ENCODE assay signal across 8 cellular contexts in genomic region chr6:113306552-113307145, GRCh38.
A peak's percentile ranks its signal among the peaks of the same experiment; 100 is the strongest.
DNase-seq lines count a peak whose midpoint lies in the region; ATAC-seq and TF ChIP-seq lines count a peak whose summit lies in the region.

No MANE protein-coding gene starts in this region.

- no peaks in the 10 kb centered on the region for H3K9me3 ChIP-seq in Loucy (ENCODE audit: insufficient read depth, low read depth, low read length)

- intact Hi-C loops in sciatic nerve (cut with DNase I), result no loop called here

- H3K27me3 ChIP-seq in Loucy (ENCODE audit: insufficient read depth, low read length, poor library complexity, severe bottlenecking), result no peaks in the 10 kb centered on the region

- no peak overlapping the region for H3K9ac ChIP-seq in Loucy (ENCODE audit: low read depth, low read length, poor library complexity, severe bottlenecking)

- H2AFZ ChIP-seq in Loucy (ENCODE audit: low read length), result no peak overlapping the region

- H3K4me2 ChIP-seq in Loucy (ENCODE audit: low read depth, low read length, poor library complexity, severe bottlenecking), result no peak overlapping the region

- no peaks in the 10 kb centered on the region for H3K36me3 ChIP-seq in Loucy (ENCODE audit: insufficient read depth, low read length)

- peak; percentile 10 to 23 for DNase-seq in activated CD4-positive, alpha-beta T cell treated with anti-CD3 and anti-CD28 coated beads for 24 hours (ENCODE audit: low read depth in 2 of 2)
- DNase-seq in activated CD4-positive, alpha-beta T cell treated with anti-CD3 and anti-CD28 coated beads for 1 hour, result no peak
- DNase-seq in HCEC 1CT, result peak; percentile 10
- peak; percentile 71 for DNase-seq in activated CD8-positive, alpha-beta memory T cell treated with anti-CD3 and anti-CD28 coated beads for 24 hours
- peak; percentile 54 for DNase-seq in glomerular visceral epithelial cell (ENCODE audit: extremely low spot score)
- DNase-seq in sciatic nerve (ENCODE audit: low spot score), result peak; percentile 56
- no peak for DNase-seq in GOT3 (lab: John Stamatoyannopoulos, UW)

- H4K20me1 ChIP-seq in Loucy (ENCODE audit: insufficient read depth, low read length, poor library complexity, severe bottlenecking), result no peaks in the 10 kb centered on the region

- ATAC-seq in sciatic nerve, result peak; percentile 68

- no peaks in the 10 kb centered on the region for H3F3A ChIP-seq in Loucy (ENCODE audit: low read depth)

- no peaks in the 10 kb centered on the region for H3K9me2 ChIP-seq in Loucy (replicated peaks; ENCODE audit: low read depth, low read length)

- no peak overlapping the region for H3K4me3 ChIP-seq in Loucy (ENCODE audit: low read length, poor library complexity, severe bottlenecking)

- no peaks in the 10 kb centered on the region for H3K79me2 ChIP-seq in Loucy (ENCODE audit: insufficient read depth, low read length)

- H3K4me1 ChIP-seq in Loucy (ENCODE audit: insufficient read depth, low read length, poor library complexity, severe bottlenecking), result no peaks in the 10 kb centered on the region

- TF ChIP-seq CTCF in Loucy (conservative IDR thresholded peaks at IDR 0.05; ENCODE audit: low read length), result peak; percentile 64

Comparison
In these comparisons a context has a peak if more than half of its experiments do, and no peak if none do; other contexts are left out.
1. DNase-seq: peak in activated CD4-positive, alpha-beta T cell treated with anti-CD3 and anti-CD28 coated beads for 24 hours (2 of 2), HCEC 1CT (single experiment), activated CD8-positive, alpha-beta memory T cell treated with anti-CD3 and anti-CD28 coated beads for 24 hours (single experiment), glomerular visceral epithelial cell (single experiment) and sciatic nerve (single experiment); none in activated CD4-positive, alpha-beta T cell treated with anti-CD3 and anti-CD28 coated beads for 1 hour (single experiment) and GOT3 (single experiment).